In the genomic region with DNA sequence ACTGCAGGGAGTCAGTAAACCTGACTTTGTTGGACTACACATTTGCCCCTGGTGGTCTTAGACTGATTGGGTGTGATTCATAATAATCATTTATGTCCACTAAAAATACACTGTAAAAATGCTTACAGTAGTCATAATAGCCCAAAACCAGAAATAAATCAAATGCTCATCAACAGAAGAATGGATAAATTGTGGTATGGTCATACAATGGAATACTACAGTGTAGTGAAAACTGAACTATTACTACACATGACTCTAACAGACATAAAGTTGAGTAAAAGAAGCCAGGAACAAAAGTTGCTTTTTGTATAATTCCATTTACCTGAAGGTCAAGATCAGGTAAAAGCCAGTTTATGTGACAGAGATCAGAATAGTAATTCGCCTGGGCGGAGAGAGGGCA, we compare ENCODE assay signal across 20 cellular contexts. TPM values are rescaled to one million over a fixed set of nuclear protein-coding genes. Genes with fewer than 3 reads are reported as not detected.
DNase-seq lines count a peak whose midpoint lies in the region; TF ChIP-seq lines count a peak whose summit lies in the region.
"Had no signal": no experiment of that assay in that cellular context is flagged by ENCODE, and none has a peak within 500 bp of the region (broad histone marks: within the 10 kb centered on the region; RNA-seq: fewer than 3 reads in every experiment).

No MANE protein-coding gene starts in this region.

- H3K27me3 ChIP-seq in adrenal gland (no peaks in the 10 kb centered on the region), hepatocyte (no peaks in the 10 kb centered on the region), skeletal muscle satellite cell (ENCODE audit: control insufficient read depth, insufficient read depth, low read length) (no peaks in the 10 kb centered on the region)
- H3K27me3 ChIP-seq in CD4-positive, alpha-beta memory T cell (ENCODE audit: insufficient read depth, low read length), result no peaks in the 10 kb centered on the region
- H3K27me3 ChIP-seq: ascending aorta, heart left ventricle had no signal

- no peak overlapping the region for H3K4me2 ChIP-seq in hepatocyte
- no peak overlapping the region for H3K4me2 ChIP-seq in skeletal muscle satellite cell (ENCODE audit: low read length)

- H3K27me3 Mint-ChIP-seq in HFFc6 (ENCODE audit: insufficient read depth), result no peaks in the 10 kb centered on the region
- H3K27me3 Mint-ChIP-seq in CD4-positive, alpha-beta memory T cell, result no peaks in the 10 kb centered on the region
- no peaks in the 10 kb centered on the region for H3K27me3 Mint-ChIP-seq in activated CD4-positive, alpha-beta T cell treated with anti-CD3 and anti-CD28 coated beads, Interleukin-2, amount 10 ng/mL, durations not matched to agents 7 days and 5 days
- H3K27me3 Mint-ChIP-seq: activated CD4-positive, alpha-beta memory T cell treated with anti-CD3 and anti-CD28 coated beads, Interleukin-2, amount 10 ng/mL, durations not matched to agents 7 days and 5 days; activated naive CD8-positive, alpha-beta T cell; central memory CD8-positive, alpha-beta T cell; progenitor cell of endocrine pancreas had no signal

- no peak overlapping the region for H3K4me3 ChIP-seq in adrenal gland
- H3K4me3 ChIP-seq in hepatocyte, result no peak overlapping the region
- no peak overlapping the region for H3K4me3 ChIP-seq in skeletal muscle satellite cell (ENCODE audit: low read length)
- no peak overlapping the region for H3K4me3 ChIP-seq in CD4-positive, alpha-beta memory T cell (ENCODE audit: low read length in 2 of 2)
- H3K4me3 ChIP-seq: ascending aorta, heart left ventricle had no signal

- no peaks in the 10 kb centered on the region for H3K9me2 ChIP-seq in hepatocyte (replicated peaks; ENCODE audit: insufficient read depth)

- POLR2A ChIA-PET in CD4-positive, alpha-beta memory T cell (lab: Charles Lee; ENCODE audit: partially characterized antibody), result no interaction called here
- POLR2A ChIA-PET in activated CD4-positive, alpha-beta T cell treated with anti-CD3 and anti-CD28 coated beads, Interleukin-2, amount 10 ng/mL, durations not matched to agents 7 days and 5 days (lab: Charles Lee), result no interaction called here

- TF ChIP-seq CTCF in HFFc6 (IDR thresholded peaks at IDR 0.05) (no peak), adrenal gland (IDR thresholded peaks at IDR 0.05) (no peak), hepatocyte (IDR thresholded peaks at IDR 0.05; ENCODE audit: poor library complexity) (no peak)

- H3K9me3 Mint-ChIP-seq in HFFc6, result no peaks in the 10 kb centered on the region
- H3K9me3 Mint-ChIP-seq in CD4-positive, alpha-beta memory T cell, result peaks cover 0 to 5% (median 0%) of the 10 kb centered on the region in 8 donors
- H3K9me3 Mint-ChIP-seq in activated CD4-positive, alpha-beta T cell treated with anti-CD3 and anti-CD28 coated beads, Interleukin-2, amount 10 ng/mL, durations not matched to agents 7 days and 5 days, result peaks cover 2% of the 10 kb centered on the region
- H3K9me3 Mint-ChIP-seq: activated CD4-positive, alpha-beta memory T cell treated with anti-CD3 and anti-CD28 coated beads, Interleukin-2, amount 10 ng/mL, durations not matched to agents 7 days and 5 days; central memory CD8-positive, alpha-beta T cell had no signal

- peak overlapping the region in 3 of 5 donors; percentile 29 to 72 (median 54) for H3K27ac ChIP-seq in adrenal gland
- peak overlapping the region; percentile 39 for H3K27ac ChIP-seq in hepatocyte
- H3K27ac ChIP-seq in CD4-positive, alpha-beta memory T cell (ENCODE audit: low read depth, low read length), result no peak overlapping the region
- H3K27ac ChIP-seq: ascending aorta had no signal

- H3K36me3 ChIP-seq in adrenal gland (replicated peaks in 1 of 2), result peaks cover 0 to 13% of the 10 kb centered on the region in 2 donors
- H3K36me3 ChIP-seq in hepatocyte (replicated peaks; ENCODE audit: insufficient read depth, low read depth), result no peaks in the 10 kb centered on the region
- peaks cover 83% of the 10 kb centered on the region for H3K36me3 ChIP-seq in skeletal muscle satellite cell (ENCODE audit: insufficient read depth, low read length)
- peaks cover 15% of the 10 kb centered on the region for H3K36me3 ChIP-seq in CD4-positive, alpha-beta memory T cell (ENCODE audit: insufficient read depth, low read length)

- no peak overlapping the region for H2AFZ ChIP-seq in hepatocyte

- H3K9me3 ChIP-seq in adrenal gland (replicated peaks in 1 of 3) (no peaks in the 10 kb centered on the region), hepatocyte (ENCODE audit: low read depth) (no peaks in the 10 kb centered on the region), skeletal muscle satellite cell (replicated peaks; ENCODE audit: low read length) (no peaks in the 10 kb centered on the region)
- no peaks in the 10 kb centered on the region for H3K9me3 ChIP-seq in CD4-positive, alpha-beta memory T cell (ENCODE audit: control insufficient read depth in 1 of 2, low read length in 2 of 2)

- CTCF ChIA-PET in CD4-positive, alpha-beta memory T cell (lab: Charles Lee; ENCODE audit: partially characterized antibody), result no interaction called here
- CTCF ChIA-PET in activated CD4-positive, alpha-beta T cell treated with anti-CD3 and anti-CD28 coated beads, Interleukin-2, amount 10 ng/mL, durations not matched to agents 7 days and 5 days (lab: Charles Lee), result no interaction called here

- DNase-seq in HFFc6 (no peak), adrenal gland (no peak), hepatocyte (ENCODE audit: low spot score) (no peak), SW480 (ENCODE audit: low spot score) (no peak), RKO (ENCODE audit: low spot score) (no peak)
- no peak for DNase-seq in CD4-positive, alpha-beta memory T cell
- no peak for DNase-seq in activated CD4-positive, alpha-beta T cell treated with anti-CD3 and anti-CD28 coated beads, Interleukin-2, amount 10 ng/mL, durations not matched to agents 7 days and 5 days
- DNase-seq: ACHN; activated CD4-positive, alpha-beta memory T cell treated with anti-CD3 and anti-CD28 coated beads, Interleukin-2, amount 10 ng/mL, durations not matched to agents 7 days and 5 days; activated CD8-positive, alpha-beta memory T cell treated with anti-CD3 and anti-CD28 coated beads, Interleukin-2, amount 50 U/mL, for 48 hours; DMS153; heart left ventricle; mesendoderm; SIG-M5; stimulated activated naive CD8-positive, alpha-beta T cell treated with anti-CD3 and anti-CD28 coated beads, Interleukin-15, Interleukin-2, amounts not matched to agents 100 U/mL and 50 U/mL, for 24 hours had no signal

- H3K36me3 Mint-ChIP-seq in HFFc6 (ENCODE audit: low read depth), result peaks cover 22% of the 10 kb centered on the region
- peaks cover 53 to 57% of the 10 kb centered on the region in 2 donors for H3K36me3 Mint-ChIP-seq in CD4-positive, alpha-beta memory T cell
- H3K36me3 Mint-ChIP-seq in activated CD4-positive, alpha-beta T cell treated with anti-CD3 and anti-CD28 coated beads, Interleukin-2, amount 10 ng/mL, durations not matched to agents 7 days and 5 days (ENCODE audit: low read depth), result peaks cover 45% of the 10 kb centered on the region

- peak overlapping the region; percentile 70 for H3K27ac Mint-ChIP-seq in HFFc6
- peak overlapping the region in 2 of 7 donors; percentile 5 to 38 for H3K27ac Mint-ChIP-seq in CD4-positive, alpha-beta memory T cell
- H3K27ac Mint-ChIP-seq in activated CD4-positive, alpha-beta T cell treated with anti-CD3 and anti-CD28 coated beads, Interleukin-2, amount 10 ng/mL, durations not matched to agents 7 days and 5 days, result no peak overlapping the region
- H3K27ac Mint-ChIP-seq: activated CD4-positive, alpha-beta memory T cell treated with anti-CD3 and anti-CD28 coated beads, Interleukin-2, amount 10 ng/mL, durations not matched to agents 7 days and 5 days; progenitor cell of endocrine pancreas had no signal

- intact Hi-C loops in adrenal gland (cut with DNase I), result no loop called here
- intact Hi-C loops in CD4-positive, alpha-beta memory T cell (cut with micrococcal nuclease), result no loop called here

- H3K79me2 ChIP-seq in hepatocyte, result no peaks in the 10 kb centered on the region

- peaks cover 0 to 7% of the 10 kb centered on the region in 2 donors for H3K4me1 ChIP-seq in adrenal gland (replicated peaks in 1 of 2)
- no peaks in the 10 kb centered on the region for H3K4me1 ChIP-seq in hepatocyte (ENCODE audit: insufficient read depth)
- peaks cover 18% of the 10 kb centered on the region for H3K4me1 ChIP-seq in skeletal muscle satellite cell (ENCODE audit: control insufficient read depth, insufficient read depth, low read length)
- H3K4me1 ChIP-seq in CD4-positive, alpha-beta memory T cell (ENCODE audit: insufficient read depth, low read length), result no peaks in the 10 kb centered on the region
- H3K4me1 ChIP-seq: ascending aorta, heart left ventricle had no signal

- H3K4me1 Mint-ChIP-seq in HFFc6 (ENCODE audit: low read depth), result peaks cover 21% of the 10 kb centered on the region
- H3K4me1 Mint-ChIP-seq in CD4-positive, alpha-beta memory T cell, result no peaks in the 10 kb centered on the region
- H3K4me1 Mint-ChIP-seq in activated CD4-positive, alpha-beta T cell treated with anti-CD3 and anti-CD28 coated beads, Interleukin-2, amount 10 ng/mL, durations not matched to agents 7 days and 5 days, result no peaks in the 10 kb centered on the region
- H3K4me1 Mint-ChIP-seq: activated CD4-positive, alpha-beta memory T cell treated with anti-CD3 and anti-CD28 coated beads, Interleukin-2, amount 10 ng/mL, durations not matched to agents 7 days and 5 days; central memory CD8-positive, alpha-beta T cell had no signal

- no peak for TF ChIP-seq POLR2A in adrenal gland (IDR thresholded peaks at IDR 0.05)

- H3K4me3 Mint-ChIP-seq in HFFc6, result no peak overlapping the region
- H3K4me3 Mint-ChIP-seq in CD4-positive, alpha-beta memory T cell, result no peak overlapping the region
- H3K4me3 Mint-ChIP-seq in activated CD4-positive, alpha-beta T cell treated with anti-CD3 and anti-CD28 coated beads, Interleukin-2, amount 10 ng/mL, durations not matched to agents 7 days and 5 days, result no peak overlapping the region
- H3K4me3 Mint-ChIP-seq: activated CD4-positive, alpha-beta memory T cell treated with anti-CD3 and anti-CD28 coated beads, Interleukin-2, amount 10 ng/mL, durations not matched to agents 7 days and 5 days; activated naive CD8-positive, alpha-beta T cell; central memory CD8-positive, alpha-beta T cell had no signal

- H4K20me1 ChIP-seq in hepatocyte (ENCODE audit: insufficient read depth, poor library complexity, severe bottlenecking), result no peaks in the 10 kb centered on the region

- peak overlapping the region; percentile 34 for H3K9ac ChIP-seq in skeletal muscle satellite cell (ENCODE audit: low read depth, low read length)

- 96 to 99% (median 97%) methylated on average over 2 of the region's 2 CpGs for WGBS in adrenal gland, 4 donors
- 100% methylated on average over 2 of the region's 2 CpGs for WGBS in hepatocyte (ENCODE audit: low lambda C conversion rate, missing lambda C conversion rate)

RNA-seq across cellular contexts. Expression of a gene that starts 57.2 kb away (rescaled TPM):
- total RNA-seq in HFFc6 (2021; fragmentation: NEBNext Ultra II Directional; extraction: Animal tissue kit (Norgen Biotek cat#: 25700)), result 1 to 10 TPM; 4.4 to 8.0 (median 6.2) TPM
- 10 to 100 TPM in 3 of 8 donors, 1 to 10 TPM in 5; 1.8 to 14.8 (median 7.6) TPM for total RNA-seq in adrenal gland
- 1 to 10 TPM; 1.5 to 8.3 (median 3.1) TPM for polyA plus RNA-seq in adrenal gland
- 6.1 and 13.1 TPM in 2 replicates for total RNA-seq in hepatocyte
- polyA plus RNA-seq in hepatocyte, result 1.7 and 1.9 TPM in 2 replicates
- 9.9 and 15.3 TPM in 2 replicates for total RNA-seq in skeletal muscle satellite cell (2012; rRNA removed)
- 1 to 10 TPM; 6.4 to 6.5 TPM for total RNA-seq in CD4-positive, alpha-beta memory T cell
- 10 to 100 TPM in 1 of 2 donors, 1 to 10 TPM in 1; 1.6 to 12.0 TPM for polyA plus RNA-seq in CD4-positive, alpha-beta memory T cell
- total RNA-seq in activated CD4-positive, alpha-beta T cell treated with anti-CD3 and anti-CD28 coated beads, Interleukin-2, amount 10 ng/mL, durations not matched to agents 7 days and 5 days, result 10 to 100 TPM; 11.5 to 14.6 TPM
